Comparison of ENCODE assay signal across 11 cellular contexts in the genomic region with DNA sequence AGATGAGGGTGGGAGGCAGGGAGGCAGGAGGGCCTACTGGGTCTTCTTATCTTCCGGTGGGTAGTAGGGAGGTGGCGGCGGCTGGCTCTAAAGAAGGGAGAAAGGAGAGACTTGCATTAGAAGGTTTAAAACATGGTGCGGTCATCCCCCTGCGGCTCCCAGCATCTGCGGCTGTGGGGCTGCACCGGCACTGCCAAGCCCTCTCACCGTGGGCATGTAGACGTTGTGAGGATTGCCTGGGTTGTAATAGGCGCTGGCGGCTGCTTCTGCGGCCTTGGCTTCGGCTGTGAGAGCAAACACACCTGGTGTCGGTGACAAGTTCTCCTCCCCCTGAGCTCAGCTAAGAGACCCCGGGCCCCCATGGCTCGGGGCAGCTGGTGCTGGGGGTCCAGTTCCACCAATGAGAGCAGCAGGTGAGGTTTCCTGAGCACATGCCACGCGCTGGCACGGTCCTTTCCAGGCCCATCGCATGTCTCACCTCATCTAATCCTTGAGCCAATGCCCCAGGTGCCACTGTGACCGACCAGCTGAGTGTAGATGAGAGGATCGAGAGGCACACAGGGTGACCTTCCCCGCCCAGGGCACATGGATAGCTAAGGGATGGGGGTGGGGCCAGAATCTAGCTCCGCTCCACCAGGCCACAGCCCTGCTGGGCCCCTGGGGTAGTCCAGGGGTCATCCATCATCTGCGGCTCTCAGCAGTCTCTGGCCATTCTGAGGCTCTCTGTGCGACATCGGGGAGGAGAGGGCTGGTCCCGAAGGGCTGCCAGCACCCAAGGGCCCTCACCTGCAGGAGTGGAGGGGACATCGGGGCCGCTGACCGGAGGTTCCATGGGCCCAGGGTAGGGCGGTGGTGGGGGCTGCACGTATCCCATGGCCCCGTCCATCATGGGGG. TPM values are rescaled to one million over a fixed set of nuclear protein-coding genes. Genes with fewer than 3 reads are reported as not detected.
DNase-seq lines count a peak whose midpoint lies in the region; ATAC-seq, FAIRE-seq and TF ChIP-seq lines count a peak whose summit lies in the region.
"Had no signal": no experiment of that assay in that cellular context is flagged by ENCODE, and none has a peak within 500 bp of the region (broad histone marks: within the 10 kb centered on the region; RNA-seq: fewer than 3 reads in every experiment).

No MANE protein-coding gene starts in this region.

- FAIRE-seq in K562 (lab: Jason Lieb, UNC): no peak

- intact Hi-C loops in K562 (cut with micrococcal nuclease): loop anchor here (5.0 kb wide), 2 partner anchors 70 to 85 kb away; a partner anchor contains a TSS

- no TSS peak for BruUV-seq in K562 (replicated peaks; lab: Mats Ljungman, UMichigan)

- no peak for TF ChIP-seq POLR2A in K562 (conservative IDR thresholded peaks at IDR 0.05)

- peaks cover 66% of the 10 kb centered on the region for H3K36me3 ChIP-seq in K562 (ENCODE audit: control insufficient read depth, insufficient read depth, low read length)
- H3K36me3 ChIP-seq: neural progenitor cell had no signal

- peaks cover 42% of the 10 kb centered on the region for H3K79me2 ChIP-seq in K562 (ENCODE audit: control insufficient read depth, insufficient read depth, low read length)

- no peak overlapping the region for H3K27ac ChIP-seq in K562 (ENCODE audit: extremely low read depth, low read depth, low read length)
- H3K27ac ChIP-seq: neural progenitor cell had no signal

- no peak overlapping the region for H2AFZ ChIP-seq in K562 (ENCODE audit: low read depth, low read length)
- H2AFZ ChIP-seq: neural progenitor cell had no signal

- in situ Hi-C loops in K562 (cut with MboI): no loop called here

- ATAC-seq in K562: no peak
- ATAC-seq in HG03439 (IDR thresholded peaks at IDR 0.05; ENCODE audit: unreplicated experiment): no peak

- 90% methylated on average over 21 of the region's 34 CpGs for WGBS in K562 (ENCODE audit: insufficient coverage, low coverage, missing lambda C conversion rate)

- peaks cover 39 to 82% of the 10 kb centered on the region in 2 experiments for H3K4me1 ChIP-seq in K562 (replicated peaks in 1 of 2; ENCODE audit: control insufficient read depth in 2 of 2, insufficient read depth in 2 of 2, low read length in 2 of 2)
- H3K4me1 ChIP-seq: neural progenitor cell had no signal

- CTCF ChIA-PET in K562 (lab: Yijun Ruan, JAX; ENCODE audit: low intra/inter-chr PET ratio): interaction anchor here (0.6 kb wide), 1 partner anchor 96 kb away, joined by 3 read pairs; no protein-coding TSS in a partner anchor

- DNase-seq in Daoy (ENCODE audit: low read depth) (peak; percentile 0), K562 (ENCODE audit: extremely low read depth in 1 of 4, low spot score in 3 of 4) (peak in 1 of 4 experiments; percentile 20), osteocyte (ENCODE audit: extremely low spot score, unreplicated experiment) (peak; percentile 83), HFFc6 (no peak), DMS153 (lab: John Stamatoyannopoulos, UW) (no peak)
- DNase-seq: anterior cingulate cortex, NCI-H1092 treated with DMSO at 0.1 percent for 48 hours, substantia nigra had no signal

- H3K4me3 ChIP-seq in K562: no peak overlapping the region
- H3K4me3 ChIP-seq: neural progenitor cell had no signal

- no peaks in the 10 kb centered on the region for H3K27me3 ChIP-seq in K562 (ENCODE audit: control insufficient read depth in 2 of 2, insufficient read depth in 2 of 2, low read length in 2 of 2)
- H3K27me3 ChIP-seq: neural progenitor cell had no signal

- no peak for TF ChIP-seq RAD21 in K562 (CRISPR knock-in tag; conservative IDR thresholded peaks at IDR 0.05 in 1 of 2, IDR thresholded peaks at IDR 0.05 in 1 of 2)

- H3K9me3 Mint-ChIP-seq in osteocyte (ENCODE audit: unreplicated experiment) (no peaks in the 10 kb centered on the region), HFFc6 (no peaks in the 10 kb centered on the region)
- H3K9me3 Mint-ChIP-seq: neural progenitor cell; T-helper 1 cell treated with Interleukin-12 subunit alpha and Interleukin-12 subunit beta and Interleukin-4 antibody, amounts not matched to agents 30 μg/mL and 1 μg/mL, for 36 hours had no signal

- H3K4me3 Mint-ChIP-seq in osteocyte (ENCODE audit: unreplicated experiment) (no peak overlapping the region), HFFc6 (no peak overlapping the region)
- H3K4me3 Mint-ChIP-seq: neural progenitor cell; T-helper 1 cell treated with Interleukin-12 subunit alpha and Interleukin-12 subunit beta and Interleukin-4 antibody, amounts not matched to agents 30 μg/mL and 1 μg/mL, for 36 hours had no signal

- no peak for TF ChIP-seq CTCF in K562 (IDR thresholded peaks at IDR 0.05 in 2 of 3, conservative IDR thresholded peaks at IDR 0.05 in 1 of 3; ENCODE audit: insufficient read depth in 2 of 3, low read depth in 1 of 3, low read length in 3 of 3)
- TF ChIP-seq CTCF in osteocyte (IDR thresholded peaks at IDR 0.05): no peak
- no peak for TF ChIP-seq CTCF in HFFc6 (IDR thresholded peaks at IDR 0.05)

- POLR2A ChIA-PET in K562 (lab: Yijun Ruan, JAX): interaction anchor here (0.6 to 8.5 kb wide), 9 partner anchors 8 to 71 kb away, joined by 3 to 145 read pairs (median 8); a partner anchor contains a TSS

- H3K27me3 Mint-ChIP-seq in osteocyte (ENCODE audit: unreplicated experiment) (no peaks in the 10 kb centered on the region), HFFc6 (ENCODE audit: insufficient read depth) (no peaks in the 10 kb centered on the region)

- TF ChIP-seq EP300 in K562 (IDR thresholded peaks at IDR 0.05; ENCODE audit: low read length): no peak

- peaks cover 36% of the 10 kb centered on the region for H3K36me3 Mint-ChIP-seq in osteocyte (ENCODE audit: unreplicated experiment)
- H3K36me3 Mint-ChIP-seq in HFFc6 (ENCODE audit: low read depth): peaks cover 8% of the 10 kb centered on the region

- H3K4me2 ChIP-seq in K562 (ENCODE audit: insufficient read depth, low read length): no peak overlapping the region
- H3K4me2 ChIP-seq: neural progenitor cell had no signal

- H3K9me1 ChIP-seq in K562 (ENCODE audit: control insufficient read depth, insufficient read depth, low read length): no peaks in the 10 kb centered on the region

- H3K9ac ChIP-seq in K562 (ENCODE audit: insufficient read depth in 1 of 2, low read depth in 2 of 2, low read length in 2 of 2): peak overlapping the region in 1 of 2 experiments; percentile 2; a peak in 2 of 4 replicates
- H3K9ac ChIP-seq: neural progenitor cell had no signal

- H3K9me3 ChIP-seq in K562 (replicated peaks; ENCODE audit: control insufficient read depth, insufficient read depth, low read depth, low read length): no peaks in the 10 kb centered on the region

- H3K27ac Mint-ChIP-seq in osteocyte (ENCODE audit: unreplicated experiment) (peak overlapping the region; percentile 85), HFFc6 (no peak overlapping the region)
- H3K27ac Mint-ChIP-seq: T-helper 1 cell treated with Interleukin-12 subunit alpha and Interleukin-12 subunit beta and Interleukin-4 antibody, amounts not matched to agents 30 μg/mL and 1 μg/mL, for 36 hours had no signal

- H4K20me1 ChIP-seq in K562 (replicated peaks; ENCODE audit: control insufficient read depth, insufficient read depth, low read length): no peaks in the 10 kb centered on the region

- peaks cover 25% of the 10 kb centered on the region for H3K4me1 Mint-ChIP-seq in osteocyte (ENCODE audit: unreplicated experiment)
- peaks cover 5% of the 10 kb centered on the region; the same call in 1 of the 2 replicates for H3K4me1 Mint-ChIP-seq in HFFc6 (ENCODE audit: low read depth)

RNA-seq across cellular contexts. Expression of a gene that starts 2.7 kb away (rescaled TPM):
- total RNA-seq in Daoy (2014; rRNA removed; shearing (Covaris generic)): 0.06 and 0.86 TPM in 2 replicates
- 235 and 813 TPM in 2 replicates for total RNA-seq in K562 (2011; cell fraction: chromatin; rRNA removed; ENCODE audit: low replicate concordance)
- total RNA-seq in K562 (2011; cell fraction: nucleolus; rRNA removed): 592 and 605 TPM in 2 replicates
- total RNA-seq in K562 (2011; cell fraction: nucleoplasm; rRNA removed): 287 and 294 TPM in 2 replicates
- total RNA-seq in K562 (2014; rRNA removed) (150 and 207 TPM in 2 replicates), K562 (2014; rRNA removed; fragmentation: Illumina TruSeq; extraction: Trizol) (22.9 and 31.6 TPM in 2 replicates), K562 (2015; rRNA removed; fragmentation: Illumina TruSeq; extraction: Trizol) (74.2 and 74.8 TPM in 2 replicates), K562 (2021) (222 and 244 TPM in 2 replicates), osteocyte (3.3 and 3.6 TPM in 2 replicates)
- polyA plus RNA-seq in K562 (2011; rRNA removed) (69.2 and 129 TPM in 2 replicates), K562 (2014; fragmentation: Illumina TruSeq; extraction: Trizol) (66.9 and 108 TPM in 2 replicates), K562 (2014; fragmentation: Nextera tagmentation; extraction: Ambion mirVana) (1 to 10 TPM in 1 of 2 experiments, under 1 TPM in 1; 0.86 to 1.9 TPM), K562 (2014; rRNA removed) (147 and 160 TPM in 2 replicates)
- 51.7 and 114 TPM in 2 replicates for polyA plus RNA-seq in K562 (2011; cell fraction: cytosol; rRNA removed)
- polyA plus RNA-seq in K562 (2011; cell fraction: nucleus; rRNA removed): 454 and 648 TPM in 2 replicates
- polyA plus RNA-seq in K562 (2012): 163 and 235 TPM in 2 replicates
- polyA minus RNA-seq in K562 (2011; rRNA and poly(A)+ RNA removed): 34.9 and 44.0 TPM in 2 replicates
- polyA minus RNA-seq in K562 (2011; cell fraction: cytosol; rRNA and poly(A)+ RNA removed): 92.5 and 106 TPM in 2 replicates
- 163 and 184 TPM in 2 replicates for polyA minus RNA-seq in K562 (2011; cell fraction: nucleus; rRNA and poly(A)+ RNA removed)
- total RNA-seq in HFFc6 (2021; fragmentation: NEBNext Ultra II Directional; extraction: Animal tissue kit (Norgen Biotek cat#: 25700)): under 1 TPM; 0.17 to 0.78 (median 0.24) TPM

RNA-seq across cellular contexts. Expression of a gene that starts 8.2 kb away (rescaled TPM):
- total RNA-seq in Daoy (2014; rRNA removed; shearing (Covaris generic)): 17.8 and 21.8 TPM in 2 replicates
- 86.2 and 163 TPM in 2 replicates for total RNA-seq in K562 (2011; cell fraction: chromatin; rRNA removed; ENCODE audit: low replicate concordance)
- 82.5 and 95.5 TPM in 2 replicates for total RNA-seq in K562 (2011; cell fraction: nucleolus; rRNA removed)
- total RNA-seq in K562 (2011; cell fraction: nucleoplasm; rRNA removed): 79.1 and 87.2 TPM in 2 replicates
- 25.2 and 35.8 TPM in 2 replicates for total RNA-seq in K562 (2014; rRNA removed)
- total RNA-seq in K562 (2014; rRNA removed; fragmentation: Illumina TruSeq; extraction: Trizol): 18.1 and 22.9 TPM in 2 replicates
- total RNA-seq in K562 (2015; rRNA removed; fragmentation: Illumina TruSeq; extraction: Trizol): 13.8 and 16.2 TPM in 2 replicates
- total RNA-seq in K562 (2021): 63.5 and 74.3 TPM in 2 replicates
- 20.0 and 81.3 TPM in 2 replicates for polyA plus RNA-seq in K562 (2011; rRNA removed)
- polyA plus RNA-seq in K562 (2011; cell fraction: cytosol; rRNA removed): 25.6 and 40.9 TPM in 2 replicates
- polyA plus RNA-seq in K562 (2011; cell fraction: nucleus; rRNA removed): 60.4 and 70.3 TPM in 2 replicates
- polyA plus RNA-seq in K562 (2012): 83.9 and 158 TPM in 2 replicates
- 68.6 and 96.0 TPM in 2 replicates for polyA plus RNA-seq in K562 (2014; fragmentation: Illumina TruSeq; extraction: Trizol)
- 1 to 10 TPM; 2.2 to 3.7 TPM for polyA plus RNA-seq in K562 (2014; fragmentation: Nextera tagmentation; extraction: Ambion mirVana)
- 30.9 and 33.1 TPM in 2 replicates for polyA plus RNA-seq in K562 (2014; rRNA removed)
- 25.4 and 47.1 TPM in 2 replicates for polyA minus RNA-seq in K562 (2011; rRNA and poly(A)+ RNA removed)
- polyA minus RNA-seq in K562 (2011; cell fraction: cytosol; rRNA and poly(A)+ RNA removed): 45.1 and 49.2 TPM in 2 replicates
- polyA minus RNA-seq in K562 (2011; cell fraction: nucleus; rRNA and poly(A)+ RNA removed): 30.4 and 43.1 TPM in 2 replicates
- total RNA-seq in osteocyte: 83.1 and 88.2 TPM in 2 replicates
- total RNA-seq in HFFc6 (2021; fragmentation: NEBNext Ultra II Directional; extraction: Animal tissue kit (Norgen Biotek cat#: 25700)): 10 to 100 TPM; 51.4 to 65.5 (median 59.3) TPM

RNA-seq across cellular contexts. Expression of a gene that starts 31.4 kb away (rescaled TPM):
- 14.4 and 15.2 TPM in 2 replicates for total RNA-seq in Daoy (2014; rRNA removed; shearing (Covaris generic))
- total RNA-seq in K562 (2011; cell fraction: chromatin; rRNA removed; ENCODE audit: low replicate concordance): 3.4 and 21.0 TPM in 2 replicates
- total RNA-seq in K562 (2011; cell fraction: nucleolus; rRNA removed): 13.6 and 18.0 TPM in 2 replicates
- total RNA-seq in K562 (2011; cell fraction: nucleoplasm; rRNA removed): 5.5 and 10.1 TPM in 2 replicates
- 4.0 and 4.6 TPM in 2 replicates for total RNA-seq in K562 (2014; rRNA removed)
- total RNA-seq in K562 (2014; rRNA removed; fragmentation: Illumina TruSeq; extraction: Trizol): 1.0 and 1.1 TPM in 2 replicates
- 3.9 and 4.3 TPM in 2 replicates for total RNA-seq in K562 (2015; rRNA removed; fragmentation: Illumina TruSeq; extraction: Trizol)
- total RNA-seq in K562 (2021): 5.8 and 6.1 TPM in 2 replicates
- polyA plus RNA-seq in K562 (2011; rRNA removed): 3.2 and 5.6 TPM in 2 replicates
- polyA plus RNA-seq in K562 (2011; cell fraction: cytosol; rRNA removed): 5.1 and 9.1 TPM in 2 replicates
- 15.5 and 18.6 TPM in 2 replicates for polyA plus RNA-seq in K562 (2011; cell fraction: nucleus; rRNA removed)
- 4.2 and 6.8 TPM in 2 replicates for polyA plus RNA-seq in K562 (2012)
- 1.9 and 3.4 TPM in 2 replicates for polyA plus RNA-seq in K562 (2014; fragmentation: Illumina TruSeq; extraction: Trizol)
- under 1 TPM; 0.56 to 0.63 TPM for polyA plus RNA-seq in K562 (2014; fragmentation: Nextera tagmentation; extraction: Ambion mirVana)
- polyA plus RNA-seq in K562 (2014; rRNA removed): 3.7 and 5.5 TPM in 2 replicates
- 1.9 and 2.6 TPM in 2 replicates for polyA minus RNA-seq in K562 (2011; rRNA and poly(A)+ RNA removed)
- polyA minus RNA-seq in K562 (2011; cell fraction: cytosol; rRNA and poly(A)+ RNA removed): 4.6 and 5.6 TPM in 2 replicates
- 8.6 and 9.2 TPM in 2 replicates for polyA minus RNA-seq in K562 (2011; cell fraction: nucleus; rRNA and poly(A)+ RNA removed)
- total RNA-seq in osteocyte: 33.3 and 40.2 TPM in 2 replicates
- total RNA-seq in HFFc6 (2021; fragmentation: NEBNext Ultra II Directional; extraction: Animal tissue kit (Norgen Biotek cat#: 25700)): 1 to 10 TPM; 1.0 to 2.3 (median 1.5) TPM

RNA-seq across cellular contexts. Expression of a gene that starts 49.8 kb away (rescaled TPM):
- total RNA-seq in Daoy (2014; rRNA removed; shearing (Covaris generic)): 15.6 and 24.1 TPM in 2 replicates
- 19.3 and 28.3 TPM in 2 replicates for total RNA-seq in K562 (2011; cell fraction: chromatin; rRNA removed; ENCODE audit: low replicate concordance)
- total RNA-seq in K562 (2011; cell fraction: nucleolus; rRNA removed): 19.3 and 26.6 TPM in 2 replicates
- 25.9 and 39.3 TPM in 2 replicates for total RNA-seq in K562 (2011; cell fraction: nucleoplasm; rRNA removed)
- total RNA-seq in K562 (2014; rRNA removed) (34.3 and 47.5 TPM in 2 replicates), K562 (2014; rRNA removed; fragmentation: Illumina TruSeq; extraction: Trizol) (16.2 and 20.0 TPM in 2 replicates), K562 (2015; rRNA removed; fragmentation: Illumina TruSeq; extraction: Trizol) (26.6 and 28.2 TPM in 2 replicates), K562 (2021) (45.5 and 45.7 TPM in 2 replicates), osteocyte (26.3 and 26.9 TPM in 2 replicates)
- polyA plus RNA-seq in K562 (2011; rRNA removed) (19.5 and 22.1 TPM in 2 replicates), K562 (2014; fragmentation: Illumina TruSeq; extraction: Trizol) (22.9 and 26.1 TPM in 2 replicates), K562 (2014; fragmentation: Nextera tagmentation; extraction: Ambion mirVana) (1 to 10 TPM; 2.8 to 5.8 TPM), K562 (2014; rRNA removed) (33.7 and 34.1 TPM in 2 replicates)
- 25.9 and 37.2 TPM in 2 replicates for polyA plus RNA-seq in K562 (2011; cell fraction: cytosol; rRNA removed)
- polyA plus RNA-seq in K562 (2011; cell fraction: nucleus; rRNA removed): 20.7 and 27.8 TPM in 2 replicates
- 26.3 and 33.8 TPM in 2 replicates for polyA plus RNA-seq in K562 (2012)
- 6.3 and 7.0 TPM in 2 replicates for polyA minus RNA-seq in K562 (2011; rRNA and poly(A)+ RNA removed)
- polyA minus RNA-seq in K562 (2011; cell fraction: cytosol; rRNA and poly(A)+ RNA removed): 14.6 and 24.0 TPM in 2 replicates
- 6.7 and 8.7 TPM in 2 replicates for polyA minus RNA-seq in K562 (2011; cell fraction: nucleus; rRNA and poly(A)+ RNA removed)
- 10 to 100 TPM; 10.3 to 12.6 (median 11.0) TPM for total RNA-seq in HFFc6 (2021; fragmentation: NEBNext Ultra II Directional; extraction: Animal tissue kit (Norgen Biotek cat#: 25700))

RNA-seq across cellular contexts. Expression of a gene that starts 57.7 kb away (rescaled TPM):
- 27.7 and 34.8 TPM in 2 replicates for total RNA-seq in Daoy (2014; rRNA removed; shearing (Covaris generic))
- total RNA-seq in K562 (2011; cell fraction: chromatin; rRNA removed; ENCODE audit: low replicate concordance): 88.0 and 309 TPM in 2 replicates
- 283 and 294 TPM in 2 replicates for total RNA-seq in K562 (2011; cell fraction: nucleolus; rRNA removed)
- total RNA-seq in K562 (2011; cell fraction: nucleoplasm; rRNA removed): 137 and 171 TPM in 2 replicates
- 48.5 and 75.0 TPM in 2 replicates for total RNA-seq in K562 (2014; rRNA removed)
- total RNA-seq in K562 (2014; rRNA removed; fragmentation: Illumina TruSeq; extraction: Trizol): 27.8 and 35.4 TPM in 2 replicates
- total RNA-seq in K562 (2015; rRNA removed; fragmentation: Illumina TruSeq; extraction: Trizol): 72.6 and 73.6 TPM in 2 replicates
- total RNA-seq in K562 (2021): 154 and 155 TPM in 2 replicates
- 43.6 and 104 TPM in 2 replicates for polyA plus RNA-seq in K562 (2011; rRNA removed)
- 59.5 and 89.1 TPM in 2 replicates for polyA plus RNA-seq in K562 (2011; cell fraction: cytosol; rRNA removed)
- polyA plus RNA-seq in K562 (2011; cell fraction: nucleus; rRNA removed): 334 and 446 TPM in 2 replicates
- 66.7 and 93.4 TPM in 2 replicates for polyA plus RNA-seq in K562 (2012)
- polyA plus RNA-seq in K562 (2014; fragmentation: Illumina TruSeq; extraction: Trizol): 63.6 and 69.3 TPM in 2 replicates
- polyA plus RNA-seq in K562 (2014; fragmentation: Nextera tagmentation; extraction: Ambion mirVana): 10 to 100 TPM in 1 of 2 experiments, 1 to 10 TPM in 1; 4.5 to 13.6 TPM
- polyA plus RNA-seq in K562 (2014; rRNA removed): 74.0 and 77.0 TPM in 2 replicates
- 14.0 and 20.7 TPM in 2 replicates for polyA minus RNA-seq in K562 (2011; rRNA and poly(A)+ RNA removed)
- 44.3 and 58.0 TPM in 2 replicates for polyA minus RNA-seq in K562 (2011; cell fraction: cytosol; rRNA and poly(A)+ RNA removed)
- polyA minus RNA-seq in K562 (2011; cell fraction: nucleus; rRNA and poly(A)+ RNA removed): 68.3 and 81.8 TPM in 2 replicates
- total RNA-seq in osteocyte: 71.1 and 73.6 TPM in 2 replicates
- total RNA-seq in HFFc6 (2021; fragmentation: NEBNext Ultra II Directional; extraction: Animal tissue kit (Norgen Biotek cat#: 25700)): 10 to 100 TPM; 64.9 to 89.8 (median 70.3) TPM

Comparison
In these comparisons a context has a peak if more than half of its experiments do, and no peak if none do; other contexts are left out.
1. DNase-seq: peak in Daoy (single experiment) and osteocyte (single experiment); none in HFFc6 (single experiment) and DMS153 (single experiment).